ENCODE assay signal across 8 cellular contexts in genomic region chr17:16568541-16569357, GRCh38. TPM values are rescaled to one million over a fixed set of nuclear protein-coding genes. Genes with fewer than 3 reads are reported as not detected.
DNase-seq lines count a peak whose midpoint lies in the region; ATAC-seq and TF ChIP-seq lines count a peak whose summit lies in the region.

TSS of gene ZNF287 (minus strand) at chr17:16569204. CDS start at chr17:16567731, 1,473 bp downstream.

- peak within 1 kb of the TSS; percentile 59 for H3K23ac ChIP-seq in mesendoderm (ENCODE audit: low read length)

- H3K79me1 ChIP-seq in mesendoderm (ENCODE audit: low read length), result no peaks in the 10 kb centered on the region

- H3K27me3 ChIP-seq in endocrine pancreas (ENCODE audit: control insufficient read depth, insufficient read depth, low read length) (no peaks in the 10 kb centered on the region), mesendoderm (ENCODE audit: insufficient read depth, low read length, poor library complexity) (peaks cover 7% of the 10 kb centered on the region)

- H3K4ac ChIP-seq in mesendoderm (ENCODE audit: low read depth, low read length), result no peak within 1 kb of the TSS

- H3K36me3 ChIP-seq in endocrine pancreas (ENCODE audit: control insufficient read depth, insufficient read depth, low read length) (no peaks in the 10 kb centered on the region), mesendoderm (ENCODE audit: control insufficient read depth, insufficient read depth, low read length) (no peaks in the 10 kb centered on the region)

- no peaks in the 10 kb centered on the region for H3K9me3 ChIP-seq in endocrine pancreas (ENCODE audit: control insufficient read depth, low read length)

- H3K4me1 ChIP-seq in endocrine pancreas (ENCODE audit: control insufficient read depth, insufficient read depth, low read length) (no peaks in the 10 kb centered on the region), mesendoderm (ENCODE audit: control insufficient read depth, low read depth, low read length) (peaks cover 2% of the 10 kb centered on the region)

- H2BK15ac ChIP-seq in mesendoderm (replicated peaks; ENCODE audit: low read depth), result no peak within 1 kb of the TSS

- peak; percentile 68 for TF ChIP-seq POLR2A in GM19099 (IDR thresholded peaks at IDR 0.05; ENCODE audit: extremely low read depth, insufficient read length, low read depth)

- H3K56ac ChIP-seq in mesendoderm (ENCODE audit: low read length), result peak within 1 kb of the TSS; percentile 85

- no peak within 1 kb of the TSS for H3K27ac ChIP-seq in mesendoderm (ENCODE audit: low read depth, low read length)

- H2AK5ac ChIP-seq in mesendoderm (ENCODE audit: low read length), result no peak within 1 kb of the TSS

- H3K4me2 ChIP-seq in mesendoderm (ENCODE audit: low read length), result peak within 1 kb of the TSS; percentile 90

- no peak for TF ChIP-seq CTCF in AG10803 (conservative IDR thresholded peaks at IDR 0.05; ENCODE audit: low read length)

- H3K18ac ChIP-seq in mesendoderm (ENCODE audit: low read length), result no peak within 1 kb of the TSS

- no peak within 1 kb of the TSS for H4K5ac ChIP-seq in mesendoderm (ENCODE audit: low read length)

- peak within 1 kb of the TSS; percentile 95 for H3K9ac ChIP-seq in endocrine pancreas (ENCODE audit: control insufficient read depth, insufficient read depth, low read length)
- peak within 1 kb of the TSS; percentile 73 for H3K9ac ChIP-seq in mesendoderm (ENCODE audit: low read length)

- no peaks in the 10 kb centered on the region for H3K79me2 ChIP-seq in mesendoderm (ENCODE audit: control insufficient read depth, insufficient read depth, low read length)

- ATAC-seq in HG03439 (IDR thresholded peaks at IDR 0.05; ENCODE audit: unreplicated experiment), result peak; percentile 93

- H2BK120ac ChIP-seq in mesendoderm (ENCODE audit: low read depth, low read length), result no peak within 1 kb of the TSS

- WGBS in mesendoderm (ENCODE audit: extremely low coverage, insufficient coverage, low lambda C conversion rate), result no CpG with 5 or more reads among the region's 77 CpGs

- no peak within 1 kb of the TSS for H2BK5ac ChIP-seq in mesendoderm (ENCODE audit: low read length)

- peak; percentile 89 for DNase-seq in AG10803 (ENCODE audit: low read depth)
- DNase-seq in NCI-H526 (lab: John Stamatoyannopoulos, UW), result peak; percentile 48 to 92
- peak; percentile 93 for DNase-seq in activated CD8-positive, alpha-beta memory T cell treated with anti-CD3 and anti-CD28 coated beads, Interleukin-2, amount 50 U/mL, for 1 hour (ENCODE audit: extremely low read depth)
- peak; percentile 92 for DNase-seq in mesendoderm
- peak; percentile 83 for DNase-seq in stimulated activated CD8-positive, alpha-beta memory T cell treated with anti-CD3 and anti-CD28 coated beads, Interleukin-12 subunit alpha, Interleukin-12 subunit beta, amount 100 ng/mL, for 24 hours (ENCODE audit: extremely low read depth)

- H3K4me3 ChIP-seq in AG10803 (ENCODE audit: low read length) (peak within 1 kb of the TSS; percentile 69), endocrine pancreas (ENCODE audit: control insufficient read depth, insufficient read depth, low read length) (peak within 1 kb of the TSS; percentile 67), mesendoderm (ENCODE audit: low read length) (peak within 1 kb of the TSS; percentile 65)

- no peak within 1 kb of the TSS for H4K8ac ChIP-seq in mesendoderm (ENCODE audit: low read depth, low read length)

RNA-seq across cellular contexts. Expression of gene ZNF287, which starts in this region (rescaled TPM):
- 3.5 TPM for polyA plus RNA-seq in mesendoderm (2013, experiment 1 of 2)
- 2.3 TPM for polyA plus RNA-seq in mesendoderm (2013, experiment 2 of 2)
